8 cellular contexts compared by ENCODE assay signal in the genomic region with DNA sequence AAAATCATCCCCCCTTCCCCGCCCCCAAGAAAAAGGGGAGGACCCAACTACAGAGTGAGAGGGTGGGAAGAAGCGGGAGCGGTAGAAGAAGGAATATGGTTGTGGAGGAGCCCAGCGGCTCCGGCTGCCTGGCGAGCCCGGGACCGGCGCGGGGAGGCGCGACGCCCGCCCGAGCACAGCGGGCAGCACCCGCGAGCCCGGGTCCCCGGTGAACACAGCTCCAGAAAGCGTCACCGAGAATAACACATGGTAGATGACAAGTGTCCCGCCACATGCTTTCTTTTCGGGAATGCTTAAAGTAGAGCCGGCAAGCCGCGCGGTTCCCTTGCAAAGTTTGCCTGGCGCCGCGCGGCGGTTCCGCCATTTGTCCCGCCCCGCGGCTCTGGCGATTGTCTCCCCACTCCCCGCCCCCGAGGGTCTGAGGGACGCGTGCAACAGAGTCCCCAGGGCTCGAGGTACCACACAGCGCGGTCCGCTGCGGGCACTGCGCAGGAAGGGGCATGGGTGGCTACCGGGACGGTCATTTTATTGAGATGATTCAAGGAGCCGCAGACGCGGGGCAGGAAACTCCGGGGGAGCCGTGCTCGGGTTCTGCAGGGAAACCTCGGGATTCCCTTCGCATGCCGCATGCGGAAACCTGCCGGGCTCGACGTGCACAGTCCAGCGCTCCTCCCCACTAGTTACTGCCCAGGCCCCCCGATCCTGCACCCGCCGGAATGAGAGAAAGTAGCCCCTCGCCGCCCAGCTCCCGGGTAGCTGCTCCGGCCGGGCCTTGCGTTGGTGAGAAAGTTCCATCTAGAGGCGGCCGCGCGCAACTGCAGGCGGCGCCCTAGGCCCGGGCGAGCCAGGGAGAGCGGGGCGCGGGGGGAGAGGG. TPM values are rescaled to one million over a fixed set of nuclear protein-coding genes. Genes with fewer than 3 reads are reported as not detected.
DNase-seq lines count a peak whose midpoint lies in the region; ATAC-seq and TF ChIP-seq lines count a peak whose summit lies in the region.

No MANE protein-coding gene starts in this region.

- peak; percentile 21 for DNase-seq in A172 (ENCODE audit: low spot score)
- peak; percentile 24 for DNase-seq in NCI-H2029 (lab: John Stamatoyannopoulos, UW)
- DNase-seq in activated CD4-positive, CD25-positive, alpha-beta regulatory T cell (lab: John Stamatoyannopoulos, UW) = peak; percentile 18 to 45 (median 35)
- DNase-seq in choroid plexus epithelial cell (ENCODE audit: low read depth) = peak; percentile 58
- peak; percentile 58 for DNase-seq in kidney tubule cell (ENCODE audit: low spot score)
- peak; percentile 45 to 56 for DNase-seq in stimulated activated CD4-positive, alpha-beta T cell treated with anti-CD3 and anti-CD28 coated beads, Interleukin-1b, Interleukin-23, amount 100 ng/mL, for 4 hours (ENCODE audit: low read depth in 2 of 2)

- TF ChIP-seq CTCF in choroid plexus epithelial cell (conservative IDR thresholded peaks at IDR 0.05; ENCODE audit: low read depth, low read length) = peak; percentile 69

- H3K4me3 ChIP-seq in choroid plexus epithelial cell (ENCODE audit: low read depth, low read length) = peak overlapping the region; percentile 67

- ATAC-seq in GM18502 (IDR thresholded peaks at IDR 0.05; ENCODE audit: poor library complexity, unreplicated experiment) (peak; percentile 87), HG02943 (IDR thresholded peaks at IDR 0.05; ENCODE audit: low read depth, unreplicated experiment) (peak; percentile 77)

RNA-seq across cellular contexts. Expression of gene GRM8, which starts 0.8 kb away (rescaled TPM):
- not detected in 2 replicates for total RNA-seq in A172 (2014; rRNA removed; shearing (Covaris generic))

Comparison
In these comparisons a context has a peak if more than half of its experiments do, and no peak if none do; other contexts are left out.
1. Peak in every context shown above with its lines: DNase-seq, ATAC-seq and H3K4me3 ChIP-seq.